27 cellular contexts compared by ENCODE assay signal in genomic region chr6:111154981-111155380, GRCh38.
DNase-seq lines count a peak whose midpoint lies in the region; ATAC-seq and TF ChIP-seq lines count a peak whose summit lies in the region.
"Had no signal": no experiment of that assay in that cellular context is flagged by ENCODE, and none has a peak within 500 bp of the region (broad histone marks: within the 10 kb centered on the region; RNA-seq: fewer than 3 reads in every experiment).

No MANE protein-coding gene starts in this region.

- peak overlapping the region in 1 of 4 donors; percentile 18 for H3K27ac ChIP-seq in body of pancreas
- H3K27ac ChIP-seq: esophagus squamous epithelium, gastroesophageal sphincter, ovary, RWPE1, suprapubic skin had no signal

- no peaks in the 10 kb centered on the region for H3K9me3 ChIP-seq in body of pancreas
- H3K9me3 ChIP-seq: esophagus squamous epithelium, gastroesophageal sphincter, ovary, SK-N-SH, suprapubic skin had no signal

- H3K9me3 Mint-ChIP-seq in activated naive CD8-positive, alpha-beta T cell treated with anti-CD3 and anti-CD28 coated beads, Interleukin-2, amount 10 ng/mL, durations not matched to agents 7 days and 5 days, result peaks cover 8% of the 10 kb centered on the region

- H3K4me3 Mint-ChIP-seq in activated naive CD8-positive, alpha-beta T cell treated with anti-CD3 and anti-CD28 coated beads, Interleukin-2, amount 10 ng/mL, durations not matched to agents 7 days and 5 days, result no peak overlapping the region
- H3K4me3 Mint-ChIP-seq: CD4-positive, alpha-beta memory T cell; endodermal cell; IgD-negative memory B cell; T-helper 17 cell had no signal

- no peaks in the 10 kb centered on the region for H3K27me3 ChIP-seq in body of pancreas
- H3K27me3 ChIP-seq: esophagus squamous epithelium, gastroesophageal sphincter, ovary, suprapubic skin had no signal

- H3K4me3 ChIP-seq in body of pancreas, result no peak overlapping the region
- H3K4me3 ChIP-seq: esophagus squamous epithelium, gastroesophageal sphincter, ovary, suprapubic skin had no signal

- peaks cover 27% of the 10 kb centered on the region for H3K36me3 Mint-ChIP-seq in activated naive CD8-positive, alpha-beta T cell treated with anti-CD3 and anti-CD28 coated beads, Interleukin-2, amount 10 ng/mL, durations not matched to agents 7 days and 5 days

- peaks cover 12% of the 10 kb centered on the region for H3K4me1 ChIP-seq in body of pancreas
- H3K4me1 ChIP-seq: gastroesophageal sphincter had no signal

- peak; percentile 50 for DNase-seq in activated CD4-positive, alpha-beta T cell treated with anti-CD3 and anti-CD28 coated beads for 48 hours
- DNase-seq in activated CD4-positive, alpha-beta T cell treated with anti-CD3 and anti-CD28 coated beads, Interleukin-2, amount 50 U/mL, for 1 hour, result no peak
- DNase-seq in M059J (ENCODE audit: low read depth), result peak; percentile 22
- DNase-seq in activated naive CD8-positive, alpha-beta T cell treated with anti-CD3 and anti-CD28 coated beads, Interleukin-2, amount 10 ng/mL, durations not matched to agents 7 days and 5 days, result no peak
- DNase-seq in stimulated activated CD4-positive, alpha-beta T cell treated with anti-CD3 and anti-CD28 coated beads, Interleukin-1b, Interleukin-23, amount 100 ng/mL, for 48 hours, result peak; percentile 31
- DNase-seq in activated CD8-positive, alpha-beta memory T cell treated with anti-CD3 and anti-CD28 coated beads for 24 hours, result no peak
- DNase-seq in posterior cingulate gyrus, result no peak
- no peak for DNase-seq in body of pancreas
- DNase-seq: AML-193; amniotic stem cell; CD4-positive, alpha-beta memory T cell; cortex of kidney; endodermal cell; esophagus squamous epithelium; midbrain; naive thymus-derived CD8-positive, alpha-beta T cell; NCI-H2029 treated with DMSO at 0.1 percent for 48 hours; NCI-H2227 treated with DMSO at 0.1 percent for 48 hours; NCI-H748 treated with DMSO at 0.1 percent for 48 hours; ovary; right cardiac atrium; SK-N-SH; T-helper 17 cell had no signal

- H3K27ac Mint-ChIP-seq in activated naive CD8-positive, alpha-beta T cell treated with anti-CD3 and anti-CD28 coated beads, Interleukin-2, amount 10 ng/mL, durations not matched to agents 7 days and 5 days, result no peak overlapping the region
- H3K27ac Mint-ChIP-seq: endodermal cell, IgD-negative memory B cell, T-helper 17 cell had no signal

- intact Hi-C loops in posterior cingulate gyrus (cut with DNase I) (no loop called here), body of pancreas (cut with DNase I) (no loop called here)

- TF ChIP-seq POLR2A in body of pancreas (IDR thresholded peaks at IDR 0.05), result no peak

- peak; percentile 74 for ATAC-seq in activated naive CD8-positive, alpha-beta T cell treated with anti-CD3 and anti-CD28 coated beads, Interleukin-2, amount 10 ng/mL, durations not matched to agents 7 days and 5 days (ENCODE audit: low read depth)
- no peak for ATAC-seq in body of pancreas
- ATAC-seq: gastroesophageal sphincter; naive thymus-derived CD8-positive, alpha-beta T cell; right cardiac atrium; T-helper 17 cell had no signal

- no peaks in the 10 kb centered on the region for H3K36me3 ChIP-seq in body of pancreas (replicated peaks in 1 of 2; ENCODE audit: insufficient read depth in 1 of 2, low read depth in 2 of 2)
- H3K36me3 ChIP-seq: esophagus squamous epithelium, gastroesophageal sphincter, ovary, suprapubic skin had no signal

- peaks cover 40% of the 10 kb centered on the region for H3K4me1 Mint-ChIP-seq in activated naive CD8-positive, alpha-beta T cell treated with anti-CD3 and anti-CD28 coated beads, Interleukin-2, amount 10 ng/mL, durations not matched to agents 7 days and 5 days
- H3K4me1 Mint-ChIP-seq: endodermal cell, IgD-negative memory B cell had no signal

- TF ChIP-seq CTCF in body of pancreas (IDR thresholded peaks at IDR 0.05), result no peak

- WGBS in body of pancreas, 2 donors, result 42 to 59% methylated on average over 4 of the region's 4 CpGs

- POLR2A ChIA-PET in activated naive CD8-positive, alpha-beta T cell treated with anti-CD3 and anti-CD28 coated beads, Interleukin-2, amount 10 ng/mL, durations not matched to agents 7 days and 5 days (lab: Charles Lee), result no interaction called here

- peaks cover 3% of the 10 kb centered on the region for H3K27me3 Mint-ChIP-seq in activated naive CD8-positive, alpha-beta T cell treated with anti-CD3 and anti-CD28 coated beads, Interleukin-2, amount 10 ng/mL, durations not matched to agents 7 days and 5 days
- H3K27me3 Mint-ChIP-seq: IgD-negative memory B cell; naive thymus-derived CD8-positive, alpha-beta T cell had no signal

Comparison
In these comparisons a context has a peak if more than half of its experiments do, and no peak if none do; other contexts are left out.
1. DNase-seq: peak in activated CD4-positive, alpha-beta T cell treated with anti-CD3 and anti-CD28 coated beads for 48 hours (single experiment), M059J (single experiment) and stimulated activated CD4-positive, alpha-beta T cell treated with anti-CD3 and anti-CD28 coated beads, Interleukin-1b, Interleukin-23, amount 100 ng/mL, for 48 hours (single experiment); none in activated CD4-positive, alpha-beta T cell treated with anti-CD3 and anti-CD28 coated beads, Interleukin-2, amount 50 U/mL, for 1 hour (single experiment), activated naive CD8-positive, alpha-beta T cell treated with anti-CD3 and anti-CD28 coated beads, Interleukin-2, amount 10 ng/mL, durations not matched to agents 7 days and 5 days (single experiment), activated CD8-positive, alpha-beta memory T cell treated with anti-CD3 and anti-CD28 coated beads for 24 hours (single experiment), posterior cingulate gyrus (0 of 10) and body of pancreas (0 of 4).